Comparison of ENCODE assay signal across 22 cellular contexts in the genomic region with DNA sequence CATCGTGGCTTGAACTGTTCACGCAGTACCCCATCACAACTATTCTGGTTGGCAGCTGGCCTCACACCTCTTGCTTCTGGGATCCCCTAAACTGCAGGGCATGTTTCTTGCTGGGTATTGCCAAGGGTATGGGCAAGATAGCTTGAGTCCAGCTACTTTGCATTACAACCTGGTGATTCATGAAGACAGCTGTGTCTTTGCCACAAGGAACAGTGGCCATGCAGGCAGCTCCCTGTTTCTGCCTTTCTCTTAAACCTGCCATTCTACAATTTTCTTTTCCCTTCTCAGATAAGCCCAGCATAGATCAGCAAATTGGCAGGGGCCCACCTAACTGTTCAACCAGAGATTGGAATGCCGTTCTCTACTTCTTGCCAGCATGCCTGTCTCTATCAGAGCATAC. TPM values are rescaled to one million over a fixed set of nuclear protein-coding genes. Genes with fewer than 3 reads are reported as not detected.
A peak's percentile ranks its signal among the peaks of the same experiment; 100 is the strongest.
DNase-seq lines count a peak whose midpoint lies in the region; FAIRE-seq and TF ChIP-seq lines count a peak whose summit lies in the region.
"Had no signal": no experiment of that assay in that cellular context is flagged by ENCODE, and none has a peak within 500 bp of the region (broad histone marks: within the 10 kb centered on the region; RNA-seq: fewer than 3 reads in every experiment).

No MANE protein-coding gene starts in this region.

- WGBS in smooth muscle cell (ENCODE audit: low lambda C conversion rate), result 95% methylated on average over 3 of the region's 3 CpGs

- H3K4me1 ChIP-seq in osteoblast (ENCODE audit: insufficient read depth, low read length) (peaks cover 12% of the 10 kb centered on the region), smooth muscle cell (ENCODE audit: low read depth) (no peaks in the 10 kb centered on the region)

- no peak overlapping the region for H3K9ac ChIP-seq in smooth muscle cell (ENCODE audit: low read depth)

- no peaks in the 10 kb centered on the region for H4K20me1 ChIP-seq in osteoblast (ENCODE audit: insufficient read depth, low read length)
- H4K20me1 ChIP-seq in smooth muscle cell (ENCODE audit: low read depth), result peaks cover 12% of the 10 kb centered on the region

- H2AFZ ChIP-seq in osteoblast (ENCODE audit: low read length) (no peak overlapping the region), smooth muscle cell (ENCODE audit: low read depth) (no peak overlapping the region)
- H2AFZ ChIP-seq: hepatocyte had no signal

- no peak for FAIRE-seq in RCC 7860 (lab: Jason Lieb, UNC)
- FAIRE-seq: TTC549 had no signal

- H3K4me2 ChIP-seq in osteoblast (ENCODE audit: insufficient read depth, low read length) (no peak overlapping the region), smooth muscle cell (no peak overlapping the region)
- H3K4me2 ChIP-seq: hepatocyte had no signal

- no peaks in the 10 kb centered on the region for H3K36me3 ChIP-seq in osteoblast (ENCODE audit: insufficient read depth, low read length)
- H3K36me3 ChIP-seq in smooth muscle cell (ENCODE audit: low read depth), result no peaks in the 10 kb centered on the region

- H3K9me3 ChIP-seq in osteoblast (ENCODE audit: low read depth, low read length) (no peaks in the 10 kb centered on the region), smooth muscle cell (replicated peaks; ENCODE audit: low read depth) (no peaks in the 10 kb centered on the region)

- TF ChIP-seq CTCF in fibroblast of mammary gland (conservative IDR thresholded peaks at IDR 0.05; ENCODE audit: control insufficient read depth, insufficient read depth, low read depth, low read length) (no peak), osteoblast (IDR thresholded peaks at IDR 0.05; ENCODE audit: extremely low read depth, low read depth, low read length) (no peak), smooth muscle cell (IDR thresholded peaks at IDR 0.05; ENCODE audit: borderline replicate concordance, insufficient read depth, poor library complexity, severe bottlenecking) (no peak)

- peaks cover 6% of the 10 kb centered on the region for H3F3A ChIP-seq in smooth muscle cell (ENCODE audit: low read depth)

- no peaks in the 10 kb centered on the region for H3K27me3 ChIP-seq in osteoblast (ENCODE audit: insufficient read depth, low read length)
- H3K27me3 ChIP-seq in smooth muscle cell (ENCODE audit: low read depth), result no peaks in the 10 kb centered on the region
- H3K27me3 ChIP-seq: hepatocyte had no signal

- no peak overlapping the region for H3K4me3 ChIP-seq in fibroblast of mammary gland (ENCODE audit: control insufficient read depth, low read depth, low read length)
- H3K4me3 ChIP-seq in osteoblast (ENCODE audit: insufficient read depth, low read length), result no peak overlapping the region
- no peak overlapping the region for H3K4me3 ChIP-seq in smooth muscle cell
- H3K4me3 ChIP-seq: hepatocyte, lung had no signal

- no peak overlapping the region for H3K27ac ChIP-seq in osteoblast (ENCODE audit: low read depth, low read length)
- H3K27ac ChIP-seq in smooth muscle cell (ENCODE audit: low read depth), result no peak overlapping the region
- H3K27ac ChIP-seq: hepatocyte had no signal

- no peaks in the 10 kb centered on the region for H3K79me2 ChIP-seq in osteoblast (ENCODE audit: insufficient read depth, low read length)
- H3K79me2 ChIP-seq in smooth muscle cell (ENCODE audit: low read depth), result peaks cover 63% of the 10 kb centered on the region
- H3K79me2 ChIP-seq: hepatocyte had no signal

- DNase-seq in EH (ENCODE audit: low read depth) (peak; percentile 61), RCC 7860 (ENCODE audit: low spot score) (peak; percentile 20), fibroblast of mammary gland (ENCODE audit: low read depth) (peak; percentile 15), osteoblast (ENCODE audit: insufficient read length, low spot score, missing footprints) (peak; percentile 92), NCI-H446 (lab: John Stamatoyannopoulos, UW) (no peak), NCI-H2029 treated with DMSO at 0.1 percent for 48 hours (lab: John Stamatoyannopoulos, UW) (no peak), smooth muscle cell (lab: John Stamatoyannopoulos, UW; ENCODE audit: unreplicated experiment) (no peak)
- DNase-seq in effector CD8-positive, alpha-beta T cell (lab: John Stamatoyannopoulos, UW), result no peak
- DNase-seq: activated CD4-positive, alpha-beta T cell treated with anti-CD3 and anti-CD28 coated beads for 4 hours; CD4-positive, alpha-beta T cell; cortex of kidney; DMS153; GOT3; Kasumi-1; NCI-H1105 treated with DMSO at 0.1 percent for 48 hours; NCI-H2107; NCI-H69; T-cell had no signal

RNA-seq across cellular contexts. Expression of a gene that starts 42.8 kb away (rescaled TPM):
- total RNA-seq in osteoblast, result 59.0 and 68.4 TPM in 2 replicates
- 295 and 299 TPM in 2 replicates for total RNA-seq in smooth muscle cell
- polyA plus RNA-seq in smooth muscle cell, result 46.6 and 46.9 TPM in 2 replicates
- total RNA-seq: activated naive CD4-positive, alpha-beta T cell treated with anti-CD3 and anti-CD28 coated beads, Interleukin-2, amount 50 U/mL, for 72 hours; CD4-positive, alpha-beta T cell had no signal

Comparison
In these comparisons a context has a peak if more than half of its experiments do, and no peak if none do; other contexts are left out.
1. DNase-seq: peak in EH (single experiment), RCC 7860 (single experiment), fibroblast of mammary gland (single experiment) and osteoblast (single experiment); none in NCI-H446 (0 of 2), NCI-H2029 treated with DMSO at 0.1 percent for 48 hours (single experiment), smooth muscle cell (single experiment) and effector CD8-positive, alpha-beta T cell (single experiment).